1 cellular context compared by ENCODE assay signal in the genomic region with DNA sequence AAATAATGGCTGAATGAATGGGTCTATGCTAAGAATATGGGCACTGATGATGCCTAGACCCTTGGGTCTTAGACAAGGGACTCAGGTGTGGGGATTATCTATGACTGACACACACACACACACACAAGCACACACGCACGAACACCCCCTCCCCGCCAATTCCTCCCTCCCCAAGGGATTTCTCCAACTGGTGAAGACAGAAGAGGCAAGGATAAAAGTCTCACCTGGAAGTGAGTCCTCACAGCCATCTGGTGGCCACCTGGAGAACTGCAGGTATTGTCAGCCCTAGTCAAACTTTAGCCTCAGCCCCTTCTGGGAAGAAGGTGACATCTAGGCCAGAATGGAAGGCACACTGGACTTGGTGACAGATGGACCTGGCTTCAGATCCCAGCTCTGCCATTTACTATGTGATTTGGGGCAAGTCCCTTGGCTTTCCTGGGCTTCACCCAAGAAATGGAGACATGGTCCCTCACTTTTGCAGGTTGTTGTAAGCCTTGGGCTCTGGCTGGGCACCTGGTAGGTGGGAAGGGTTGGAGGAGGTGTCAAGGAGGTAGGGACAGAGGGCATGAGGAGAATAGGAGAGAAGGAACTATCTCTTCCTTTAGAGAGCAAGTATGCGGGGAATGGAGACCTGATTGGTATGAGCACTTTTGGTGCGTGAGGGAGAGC.
TF ChIP-seq lines count a peak whose summit lies in the region.

No MANE protein-coding gene starts in this region.

TF ChIP-seq in endothelial cell of umbilical vein, 7 proteins besides CTCF, POLR2A, EP300 and RAD21:
- TF ChIP-seq MYC (IDR thresholded peaks at IDR 0.05; ENCODE audit: low read depth, low read length) (no peak), JUN (IDR thresholded peaks at IDR 0.05; ENCODE audit: borderline replicate concordance, insufficient read depth, insufficient read length, low read depth) (no peak), FOS (IDR thresholded peaks at IDR 0.05; ENCODE audit: borderline replicate concordance, insufficient read depth, low read length) (no peak), EZH2 (IDR thresholded peaks at IDR 0.05; ENCODE audit: borderline replicate concordance, low read depth, low read length, severe bottlenecking) (no peak), POLR2AphosphoS5 (IDR thresholded peaks at IDR 0.05; ENCODE audit: insufficient read depth, low read depth, low read length) (no peak), GATA2 (IDR thresholded peaks at IDR 0.05; ENCODE audit: insufficient read depth, insufficient read length, low read depth, low read length) (no peak)
- TF ChIP-seq, protein P1, sequence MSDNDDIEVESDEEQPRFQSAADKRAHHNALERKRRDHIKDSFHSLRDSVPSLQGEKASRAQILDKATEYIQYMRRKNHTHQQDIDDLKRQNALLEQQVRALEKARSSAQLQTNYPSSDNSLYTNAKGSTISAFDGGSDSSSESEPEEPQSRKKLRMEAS (IDR thresholded peaks at IDR 0.05; ENCODE audit: insufficient read depth, insufficient read length), result no peak
